Comparison of ENCODE assay signal across 15 cellular contexts in genomic region chr10:18456984-18457383, GRCh38.
DNase-seq lines count a peak whose midpoint lies in the region; ATAC-seq lines count a peak whose summit lies in the region.
"Had no signal": no experiment of that assay in that cellular context is flagged by ENCODE, and none has a peak within 500 bp of the region (broad histone marks: within the 10 kb centered on the region; RNA-seq: fewer than 3 reads in every experiment).

No MANE protein-coding gene starts in this region.

- CTCF ChIA-PET in activated CD8-positive, alpha-beta T cell treated with anti-CD3 and anti-CD28 coated beads, Interleukin-2, amount 10 ng/mL, durations not matched to agents 7 days and 5 days (lab: Charles Lee), result interaction anchor here (0.6 kb wide), 1 partner anchor 206 kb away, joined by 3 read pairs; no protein-coding TSS in a partner anchor

- no peaks in the 10 kb centered on the region for H3K9me3 Mint-ChIP-seq in activated CD8-positive, alpha-beta T cell treated with anti-CD3 and anti-CD28 coated beads, Interleukin-2, amount 10 ng/mL, durations not matched to agents 7 days and 5 days (ENCODE audit: insufficient read depth)
- H3K9me3 Mint-ChIP-seq: H9 had no signal

- H3K27ac ChIP-seq in right cardiac atrium (ENCODE audit: low read length), result peak overlapping the region; percentile 68
- H3K27ac ChIP-seq: dorsolateral prefrontal cortex had no signal

- H3K4me3 Mint-ChIP-seq in activated CD8-positive, alpha-beta T cell treated with anti-CD3 and anti-CD28 coated beads, Interleukin-2, amount 10 ng/mL, durations not matched to agents 7 days and 5 days, result no peak overlapping the region
- H3K4me3 Mint-ChIP-seq: H9 had no signal

- no peaks in the 10 kb centered on the region for H3K27me3 Mint-ChIP-seq in activated CD8-positive, alpha-beta T cell treated with anti-CD3 and anti-CD28 coated beads, Interleukin-2, amount 10 ng/mL, durations not matched to agents 7 days and 5 days (ENCODE audit: low read depth)

- H3K4me1 ChIP-seq in right cardiac atrium (ENCODE audit: control insufficient read depth, insufficient read depth, low read length), result no peaks in the 10 kb centered on the region

- H3K27ac Mint-ChIP-seq in activated CD8-positive, alpha-beta T cell treated with anti-CD3 and anti-CD28 coated beads, Interleukin-2, amount 10 ng/mL, durations not matched to agents 7 days and 5 days, result no peak overlapping the region
- H3K27ac Mint-ChIP-seq: H9 had no signal

- DNase-seq in right cardiac atrium, result no peak
- no peak for DNase-seq in Right ventricle myocardium inferior (ENCODE audit: missing footprints)
- DNase-seq in activated CD8-positive, alpha-beta T cell treated with anti-CD3 and anti-CD28 coated beads, Interleukin-2, amount 10 ng/mL, durations not matched to agents 7 days and 5 days, result no peak
- no peak for DNase-seq in T-helper 1 cell
- no peak for DNase-seq in iPS-NIHi11 (ENCODE audit: low spot score)
- no peak for DNase-seq in left colon
- DNase-seq: dorsolateral prefrontal cortex; H9; NCI-H774; stimulated activated CD4-positive, alpha-beta T cell treated with anti-CD3 and anti-CD28 coated beads, Interleukin-2, amount 100 ng/mL, for 48 hours; substantia nigra had no signal

- H3K4me1 Mint-ChIP-seq in activated CD8-positive, alpha-beta T cell treated with anti-CD3 and anti-CD28 coated beads, Interleukin-2, amount 10 ng/mL, durations not matched to agents 7 days and 5 days (ENCODE audit: low read depth), result no peaks in the 10 kb centered on the region
- H3K4me1 Mint-ChIP-seq: H9 had no signal

- H3K27me3 ChIP-seq in right cardiac atrium (ENCODE audit: control insufficient read depth, insufficient read depth), result no peaks in the 10 kb centered on the region
- H3K27me3 ChIP-seq: dorsolateral prefrontal cortex had no signal

- no peak for ATAC-seq in right cardiac atrium
- no peak for ATAC-seq in Right ventricle myocardium inferior
- ATAC-seq in GM21825 (IDR thresholded peaks at IDR 0.05; ENCODE audit: unreplicated experiment), result peak; percentile 98
- peak; percentile 99 for ATAC-seq in HG03175 (IDR thresholded peaks at IDR 0.05; ENCODE audit: unreplicated experiment)
- no peak for ATAC-seq in activated CD8-positive, alpha-beta T cell treated with anti-CD3 and anti-CD28 coated beads, Interleukin-2, amount 10 ng/mL, durations not matched to agents 7 days and 5 days
- no peak for ATAC-seq in left colon
- ATAC-seq: SK-N-SH treated with all-trans-retinoic acid at 6 μM for 48 hours had no signal

- intact Hi-C loops in right cardiac atrium (cut with DNase I) (no loop called here), Right ventricle myocardium inferior (cut with DNase I) (no loop called here), left colon (cut with DNase I, micrococcal nuclease) (no loop called here)

- POLR2A ChIA-PET in activated CD8-positive, alpha-beta T cell treated with anti-CD3 and anti-CD28 coated beads, Interleukin-2, amount 10 ng/mL, durations not matched to agents 7 days and 5 days (lab: Charles Lee), result no interaction called here

- 94% methylated on average over 3 of the region's 3 CpGs for WGBS in right cardiac atrium

- no peaks in the 10 kb centered on the region for H3K9me3 ChIP-seq in right cardiac atrium (ENCODE audit: control insufficient read depth, low read length)

- no peaks in the 10 kb centered on the region for H3K36me3 Mint-ChIP-seq in activated CD8-positive, alpha-beta T cell treated with anti-CD3 and anti-CD28 coated beads, Interleukin-2, amount 10 ng/mL, durations not matched to agents 7 days and 5 days (ENCODE audit: low read depth)

- no peak overlapping the region for H3K4me3 ChIP-seq in right cardiac atrium (ENCODE audit: low read length)
- H3K4me3 ChIP-seq: dorsolateral prefrontal cortex, lung had no signal

Comparison
In these comparisons a context has a peak if more than half of its experiments do, and no peak if none do; other contexts are left out.
1. ATAC-seq: peak in GM21825 (single experiment) and HG03175 (single experiment); none in right cardiac atrium (0 of 2), Right ventricle myocardium inferior (single experiment), activated CD8-positive, alpha-beta T cell treated with anti-CD3 and anti-CD28 coated beads, Interleukin-2, amount 10 ng/mL, durations not matched to agents 7 days and 5 days (single experiment) and left colon (single experiment).